1 cellular context compared by ENCODE assay signal in the genomic region with DNA sequence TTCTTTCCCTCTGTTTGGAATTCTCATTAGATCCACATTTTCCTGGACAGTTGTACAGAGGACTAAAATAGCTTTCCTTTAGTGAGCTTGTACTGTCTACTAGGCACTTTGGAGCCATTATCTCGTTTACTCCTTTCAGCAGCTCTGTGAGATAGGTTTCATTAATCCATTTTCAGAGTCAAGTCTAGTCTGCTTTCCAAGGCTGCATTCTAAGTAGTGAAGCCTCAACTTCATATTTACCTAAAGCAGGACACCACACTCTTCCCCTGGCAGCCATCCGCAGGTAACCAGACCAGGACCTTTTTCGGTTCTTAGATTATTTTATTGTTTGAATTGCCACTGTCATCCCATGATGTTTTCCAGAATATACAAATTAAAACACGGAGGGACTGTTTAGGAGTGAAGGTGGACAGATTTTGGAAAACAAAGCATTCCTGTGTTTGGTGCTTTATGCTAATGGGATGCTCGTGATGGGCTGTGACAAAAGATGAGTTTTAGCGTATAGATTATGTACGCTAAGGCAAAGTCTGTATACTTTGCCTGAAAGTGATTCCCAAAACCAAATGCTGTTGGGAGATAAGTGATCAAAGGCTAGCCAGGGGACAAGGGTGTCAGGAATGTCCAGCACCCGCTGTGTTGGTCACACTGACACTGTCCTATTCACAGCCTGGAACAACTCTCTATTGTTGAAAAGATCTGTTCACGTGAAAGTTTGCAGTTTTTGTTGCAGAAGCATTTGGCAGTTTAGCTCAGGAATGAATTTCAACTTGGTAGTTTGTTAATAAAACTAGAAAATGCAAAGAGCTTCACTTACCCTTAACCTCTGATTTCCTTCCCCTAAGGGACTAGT.
TF ChIP-seq lines count a peak whose summit lies in the region.

No MANE protein-coding gene starts in this region.

TF ChIP-seq in H1, 55 proteins besides CTCF, POLR2A, EP300 and RAD21:
- TF ChIP-seq MAFK (IDR thresholded peaks at IDR 0.05; ENCODE audit: low read depth, low read length) (no peak), ATF2 (IDR thresholded peaks at IDR 0.05; ENCODE audit: low read length) (no peak), HDAC2 (IDR thresholded peaks at IDR 0.05; ENCODE audit: borderline replicate concordance in 1 of 2, low read depth in 2 of 2, low read length in 2 of 2) (no peak), KDM5A (IDR thresholded peaks at IDR 0.05; ENCODE audit: low read length) (no peak), MAX (IDR thresholded peaks at IDR 0.05) (no peak), TBP (IDR thresholded peaks at IDR 0.05; ENCODE audit: low read depth, low read length) (no peak), TAF1 (IDR thresholded peaks at IDR 0.05; ENCODE audit: low read depth, low read length) (no peak), TCF12 (IDR thresholded peaks at IDR 0.05; ENCODE audit: low read depth, low read length) (no peak), ATF3 (IDR thresholded peaks at IDR 0.05; ENCODE audit: insufficient read depth, low read depth, low read length) (no peak), TAF7 (optimal IDR thresholded peaks at IDR 0.05; ENCODE audit: borderline replicate concordance, low read depth, low read length) (no peak), E2F6 (IDR thresholded peaks at IDR 0.05) (no peak), FOSL1 (IDR thresholded peaks at IDR 0.05; ENCODE audit: insufficient read depth, low read depth, low read length) (no peak), POLR2AphosphoS5 (IDR thresholded peaks at IDR 0.05; ENCODE audit: low read depth, low read length) (no peak), SIRT6 (IDR thresholded peaks at IDR 0.05; ENCODE audit: low read length) (no peak), GTF2F1 (IDR thresholded peaks at IDR 0.05; ENCODE audit: borderline replicate concordance, low read depth, low read length) (no peak), SRF (IDR thresholded peaks at IDR 0.05; ENCODE audit: low read depth, low read length) (no peak), SP4 (IDR thresholded peaks at IDR 0.05; ENCODE audit: low read length) (no peak)
- TF ChIP-seq, protein P1, sequence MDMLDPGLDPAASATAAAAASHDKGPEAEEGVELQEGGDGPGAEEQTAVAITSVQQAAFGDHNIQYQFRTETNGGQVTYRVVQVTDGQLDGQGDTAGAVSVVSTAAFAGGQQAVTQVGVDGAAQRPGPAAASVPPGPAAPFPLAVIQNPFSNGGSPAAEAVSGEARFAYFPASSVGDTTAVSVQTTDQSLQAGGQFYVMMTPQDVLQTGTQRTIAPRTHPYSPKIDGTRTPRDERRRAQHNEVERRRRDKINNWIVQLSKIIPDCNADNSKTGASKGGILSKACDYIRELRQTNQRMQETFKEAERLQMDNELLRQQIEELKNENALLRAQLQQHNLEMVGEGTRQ (IDR thresholded peaks at IDR 0.05; ENCODE audit: low read length), result no peak
